In genomic region chr7:110142939-110143526, GRCh38 we compare ENCODE assay signal across 18 cellular contexts.
DNase-seq lines count a peak whose midpoint lies in the region; ATAC-seq, FAIRE-seq and TF ChIP-seq lines count a peak whose summit lies in the region.
"Had no signal": no experiment of that assay in that cellular context is flagged by ENCODE, and none has a peak within 500 bp of the region (broad histone marks: within the 10 kb centered on the region; RNA-seq: fewer than 3 reads in every experiment).

No MANE protein-coding gene starts in this region.

- DNase-seq in D721Med (ENCODE audit: insufficient read length, low spot score), result no peak
- no peak for DNase-seq in IMR-90
- DNase-seq in SK-N-SH, result peak; percentile 11
- DNase-seq in GM23338 (ENCODE audit: low spot score), result no peak
- no peak for DNase-seq in GF-D8 (lab: John Stamatoyannopoulos, UW)
- DNase-seq: C1 segment of cervical spinal cord; Calu3; CD4-positive, alpha-beta memory T cell; COR-L47; DMS153; DND-41; GM23248; H9 had no signal

- no peak overlapping the region for H3K14ac ChIP-seq in IMR-90 (replicated peaks; ENCODE audit: low read depth, low read length)

- no peaks in the 10 kb centered on the region for H3K9me1 ChIP-seq in IMR-90 (ENCODE audit: insufficient read depth, low read length)

- no peak overlapping the region for H2BK20ac ChIP-seq in IMR-90 (ENCODE audit: low read depth, low read length)

- no peak overlapping the region for H3K9ac ChIP-seq in IMR-90 (ENCODE audit: low read depth, low read length)
- H3K9ac ChIP-seq in SK-N-SH, result no peak overlapping the region
- H3K9ac ChIP-seq in neural cell (ENCODE audit: low read length), result no peak overlapping the region
- H3K9ac ChIP-seq: GM23248 had no signal

- H3K27ac ChIP-seq in IMR-90 (ENCODE audit: insufficient read depth, low read length) (no peak overlapping the region), SK-N-SH (ENCODE audit: low read depth in 2 of 2, low read length in 1 of 2) (no peak overlapping the region; a peak in 1 of 4 replicates), neural cell (ENCODE audit: low read length) (peak overlapping the region; percentile 63), GM23338 (ENCODE audit: low read depth) (no peak overlapping the region)
- H3K27ac ChIP-seq: GM23248 had no signal

- H4K8ac ChIP-seq in IMR-90 (ENCODE audit: low read depth in 2 of 2, low read length in 2 of 2), result no peak overlapping the region

- H3K4me3 Mint-ChIP-seq in GM23338, result no peak overlapping the region
- H3K4me3 Mint-ChIP-seq: CD4-positive, alpha-beta memory T cell; H9 had no signal

- H3K9me3 Mint-ChIP-seq in GM23338, result peaks cover 3% of the 10 kb centered on the region

- H3K79me1 ChIP-seq in IMR-90 (ENCODE audit: low read depth in 1 of 2, low read length in 2 of 2), result no peaks in the 10 kb centered on the region

- H2AK9ac ChIP-seq in IMR-90 (replicated peaks; ENCODE audit: low read depth, low read length, poor library complexity), result no peak overlapping the region

- H2AK5ac ChIP-seq in IMR-90 (ENCODE audit: low read depth, low read length), result no peak overlapping the region

- dilution Hi-C loops in IMR-90 (cut with HindIII; ENCODE audit: low sequenced_read_pairs, unreplicated experiment), result no loop called here

- H2BK5ac ChIP-seq in IMR-90 (ENCODE audit: low read depth, low read length, poor library complexity, severe bottlenecking), result no peak overlapping the region

- TF ChIP-seq EP300 in SK-N-SH (IDR thresholded peaks at IDR 0.05; ENCODE audit: borderline replicate concordance in 1 of 2, low read depth in 1 of 2, low read length in 1 of 2) (no peak), neural cell (conservative IDR thresholded peaks at IDR 0.05; ENCODE audit: poor library complexity, severe bottlenecking) (peak; percentile 85)

- WGBS in IMR-90 (ENCODE audit: extremely low coverage in 2 of 2, insufficient read length in 1 of 2), 2 experiments, result no CpG with 5 or more reads among the region's 1 CpG
- 8% methylated on average over 1 of the region's 1 CpG for WGBS in SK-N-SH (ENCODE audit: low lambda C conversion rate)

- in situ Hi-C loops in IMR-90 (cut with MboI; ENCODE audit: low sequenced_read_pairs), result no loop called here

- H2AFZ ChIP-seq in IMR-90 (replicated peaks; ENCODE audit: low read length, poor library complexity) (no peak overlapping the region), SK-N-SH (ENCODE audit: low read depth) (no peak overlapping the region), neural cell (ENCODE audit: low read depth, low read length) (no peak overlapping the region), GM23338 (no peak overlapping the region)
- H2AFZ ChIP-seq: GM23248 had no signal

- no peak overlapping the region for H3K56ac ChIP-seq in IMR-90 (ENCODE audit: extremely low read depth, insufficient read depth, low read length)

- no peak overlapping the region for H3K23ac ChIP-seq in IMR-90 (ENCODE audit: low read depth, low read length)

- no peak overlapping the region for H3K18ac ChIP-seq in IMR-90 (ENCODE audit: low read depth, low read length)

- no peak overlapping the region for H2BK120ac ChIP-seq in IMR-90 (ENCODE audit: low read depth, low read length)

- intact Hi-C loops in IMR-90 (cut with micrococcal nuclease), result no loop called here

- no peaks in the 10 kb centered on the region for H3F3A ChIP-seq in SK-N-SH (replicated peaks; ENCODE audit: insufficient read depth)
- H3F3A ChIP-seq in neural cell (ENCODE audit: insufficient read depth, low read length, poor library complexity, severe bottlenecking), result no peaks in the 10 kb centered on the region
- no peaks in the 10 kb centered on the region for H3F3A ChIP-seq in GM23338 (replicated peaks; ENCODE audit: low read depth)

- H3K27me3 Mint-ChIP-seq in GM23338 (ENCODE audit: insufficient read depth, low read depth, poor library complexity), result peaks cover 2% of the 10 kb centered on the region
- H3K27me3 Mint-ChIP-seq: CD4-positive, alpha-beta memory T cell had no signal

- TF ChIP-seq POLR2A in IMR-90 (IDR thresholded peaks at IDR 0.05; ENCODE audit: low read depth, low read length), result no peak

- H3K27me3 ChIP-seq in IMR-90 (ENCODE audit: control insufficient read depth, insufficient read depth, low read length) (no peaks in the 10 kb centered on the region), SK-N-SH (ENCODE audit: insufficient read depth) (no peaks in the 10 kb centered on the region), neural cell (ENCODE audit: insufficient read depth, low read depth, low read length) (no peaks in the 10 kb centered on the region), GM23338 (ENCODE audit: insufficient read depth) (no peaks in the 10 kb centered on the region)

- H3K36me3 ChIP-seq in IMR-90 (ENCODE audit: control insufficient read depth, insufficient read depth, low read length) (no peaks in the 10 kb centered on the region), SK-N-SH (replicated peaks in 1 of 2; ENCODE audit: control insufficient read depth in 1 of 2, insufficient read depth in 2 of 2, low read length in 1 of 2) (no peaks in the 10 kb centered on the region), neural cell (ENCODE audit: insufficient read depth, low read length) (no peaks in the 10 kb centered on the region), GM23338 (ENCODE audit: insufficient read depth) (no peaks in the 10 kb centered on the region)

- H3K36me3 Mint-ChIP-seq in GM23338 (ENCODE audit: low read depth), result peaks cover 3% of the 10 kb centered on the region; the same call in 1 of the 3 replicates
- H3K36me3 Mint-ChIP-seq: CD4-positive, alpha-beta memory T cell had no signal

- H2BK15ac ChIP-seq in IMR-90 (ENCODE audit: low read depth, low read length), result no peak overlapping the region

- no peak overlapping the region for H4K5ac ChIP-seq in IMR-90 (ENCODE audit: low read depth, low read length)

- TF ChIP-seq CTCF in D721Med (IDR thresholded peaks at IDR 0.05; ENCODE audit: insufficient read depth, missing control alignments) (no peak), IMR-90 (conservative IDR thresholded peaks at IDR 0.05; ENCODE audit: low read depth, low read length) (no peak), SK-N-SH (IDR thresholded peaks at IDR 0.05) (no peak), neural cell (IDR thresholded peaks at IDR 0.05; ENCODE audit: poor library complexity, severe bottlenecking) (no peak), GM23338 (conservative IDR thresholded peaks at IDR 0.05; ENCODE audit: low read depth in 2 of 2) (no peak)

- no peaks in the 10 kb centered on the region for H3K9me2 ChIP-seq in SK-N-SH
- no peaks in the 10 kb centered on the region for H3K9me2 ChIP-seq in neural cell (ENCODE audit: insufficient read depth, low read length)
- H3K9me2 ChIP-seq in GM23338 (ENCODE audit: insufficient read depth), result 0 out of 2 replicates have a peak, but pooled peaks cover 3% of the 10 kb centered on the region

- H3K9me3 ChIP-seq in IMR-90 (ENCODE audit: control insufficient read depth, insufficient read depth, low read length) (peaks cover under 1% of the 10 kb centered on the region; the same call in 1 of the 2 replicates), SK-N-SH (no peaks in the 10 kb centered on the region), neural cell (ENCODE audit: low read length) (no peaks in the 10 kb centered on the region)

- no peak overlapping the region for H4K91ac ChIP-seq in IMR-90 (ENCODE audit: insufficient read depth, low read depth, low read length)

- no TSS peak for BruUV-seq in IMR-90 (replicated peaks; lab: Mats Ljungman, UMichigan)

- H3K4me2 ChIP-seq in IMR-90 (ENCODE audit: low read depth, low read length) (no peak overlapping the region), SK-N-SH (no peak overlapping the region), neural cell (ENCODE audit: low read length) (peak overlapping the region; percentile 43), GM23338 (no peak overlapping the region)

- H3K4me1 Mint-ChIP-seq in GM23338, result no peaks in the 10 kb centered on the region
- H3K4me1 Mint-ChIP-seq: CD4-positive, alpha-beta memory T cell; H9 had no signal

- peak; percentile 61 for FAIRE-seq in D721Med (lab: Jason Lieb, UNC)
- FAIRE-seq: G401.6, GM12878, GM19239 had no signal

- H3K4me1 ChIP-seq in IMR-90 (ENCODE audit: control insufficient read depth, insufficient read depth, low read length), result no peaks in the 10 kb centered on the region
- H3K4me1 ChIP-seq in SK-N-SH (ENCODE audit: control insufficient read depth in 1 of 2, insufficient read depth in 2 of 2, low read depth in 1 of 2, low read length in 1 of 2), result no peaks in the 10 kb centered on the region; a peak in 1 of 4 replicates
- no peaks in the 10 kb centered on the region for H3K4me1 ChIP-seq in GM23338 (ENCODE audit: insufficient read depth)

- CTCF ChIA-PET in IMR-90 (lab: Yijun Ruan, JAX) (no interaction called here), SK-N-SH (lab: Yijun Ruan, JAX) (no interaction called here)

- ATAC-seq in IMR-90 (ENCODE audit: low read depth) (no peak), GM23338 (no peak)
- ATAC-seq: GM12878, HCT116 had no signal

- H4K20me1 ChIP-seq in IMR-90 (ENCODE audit: insufficient read depth, low read length) (no peaks in the 10 kb centered on the region), SK-N-SH (ENCODE audit: insufficient read depth) (no peaks in the 10 kb centered on the region), neural cell (ENCODE audit: insufficient read depth) (no peaks in the 10 kb centered on the region), GM23338 (replicated peaks; ENCODE audit: insufficient read depth) (no peaks in the 10 kb centered on the region)

- H3K4ac ChIP-seq in IMR-90 (ENCODE audit: low read depth, low read length), result no peak overlapping the region

- no peak overlapping the region for H3K27ac Mint-ChIP-seq in GM23338
- H3K27ac Mint-ChIP-seq: CD4-positive, alpha-beta memory T cell; H9 had no signal

- H3K79me2 ChIP-seq in SK-N-SH (ENCODE audit: insufficient read depth) (no peaks in the 10 kb centered on the region), neural cell (replicated peaks; ENCODE audit: insufficient read depth, low read length) (no peaks in the 10 kb centered on the region), GM23338 (replicated peaks; ENCODE audit: insufficient read depth) (no peaks in the 10 kb centered on the region)

- H3K4me3 ChIP-seq in IMR-90 (ENCODE audit: insufficient read depth, low read depth, low read length) (no peak overlapping the region), SK-N-SH (ENCODE audit: low read depth in 2 of 2, low read length in 1 of 2) (no peak overlapping the region), neural cell (ENCODE audit: low read length) (no peak overlapping the region), GM23338 (no peak overlapping the region)
- H3K4me3 ChIP-seq: GM12878, GM23248 had no signal

- TF ChIP-seq RAD21 in IMR-90 (IDR thresholded peaks at IDR 0.05; ENCODE audit: low read length) (no peak), SK-N-SH (IDR thresholded peaks at IDR 0.05; ENCODE audit: low read length) (no peak), neural cell (conservative IDR thresholded peaks at IDR 0.05) (peak; percentile 24)

- POLR2A ChIA-PET in IMR-90 (lab: Charles Lee; ENCODE audit: unreplicated experiment) (no interaction called here), SK-N-SH (lab: Yijun Ruan, JAX) (no interaction called here)

TF ChIP-seq in SK-N-SH, 30 proteins besides CTCF, POLR2A, EP300 and RAD21 (continues in another document):
- no peak for TF ChIP-seq TEAD4 (IDR thresholded peaks at IDR 0.05; ENCODE audit: borderline replicate concordance, insufficient read depth)

TF ChIP-seq in GM23338, 12 proteins besides CTCF, POLR2A, EP300 and RAD21 (continues in another document):
- no peak for TF ChIP-seq ZNF331 (CRISPR knock-in tag; IDR thresholded peaks at IDR 0.05; ENCODE audit: low read depth)
- TF ChIP-seq JUNB (IDR thresholded peaks at IDR 0.05; ENCODE audit: unreplicated experiment), result no peak
- no peak for TF ChIP-seq EZH2 (IDR thresholded peaks at IDR 0.05; ENCODE audit: low read depth, unreplicated experiment)
